6 cellular contexts compared by ENCODE assay signal in genomic region chr19:13978721-13979191, GRCh38.
A peak's percentile ranks its signal among the peaks of the same experiment; 100 is the strongest.
DNase-seq lines count a peak whose midpoint lies in the region; ATAC-seq and TF ChIP-seq lines count a peak whose summit lies in the region.

No MANE protein-coding gene starts in this region.

- no peak for ATAC-seq in HG03135 (IDR thresholded peaks at IDR 0.05; ENCODE audit: unreplicated experiment)
- no peak for ATAC-seq in GM19452 (IDR thresholded peaks at IDR 0.05; ENCODE audit: unreplicated experiment)

- TF ChIP-seq CTCF in epithelial cell of esophagus (IDR thresholded peaks at IDR 0.05; ENCODE audit: insufficient read depth, low read depth, low read length, missing control alignments), result no peak

- peak overlapping the region; percentile 5 for H3K4me3 ChIP-seq in epithelial cell of esophagus (ENCODE audit: low read length)

- peak; percentile 72 for DNase-seq in NCI-H146 (lab: John Stamatoyannopoulos, UW)
- no peak for DNase-seq in epithelial cell of esophagus (ENCODE audit: low read depth)
- DNase-seq in retina, result peak; percentile 55
- no peak for DNase-seq in NCI-H1930 (lab: John Stamatoyannopoulos, UW)

Comparison
In these comparisons a context has a peak if more than half of its experiments do, and no peak if none do; other contexts are left out.
1. DNase-seq: peak in NCI-H146 (single experiment) and retina (single experiment); none in epithelial cell of esophagus (single experiment) and NCI-H1930 (0 of 2).